ENCODE assay signal across 8 cellular contexts in the genomic region with DNA sequence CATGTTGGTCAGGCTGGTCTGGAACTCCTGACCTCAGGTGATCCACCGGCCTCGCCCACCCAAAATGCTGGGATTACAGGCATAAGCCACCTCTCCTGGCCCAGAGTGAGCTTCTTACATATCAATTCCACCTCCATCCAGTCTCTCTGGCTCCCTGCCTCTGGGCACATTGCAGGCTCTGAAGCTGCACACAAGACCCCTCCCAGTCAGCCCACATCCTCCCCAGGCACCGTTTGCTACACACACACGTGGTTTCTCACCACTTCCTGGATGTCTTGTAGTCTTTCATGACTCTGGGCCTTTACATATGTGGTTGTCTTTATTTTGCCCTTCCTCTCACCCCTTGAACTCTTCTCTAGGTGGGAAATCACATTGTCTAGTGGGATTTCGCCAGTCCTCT.
DNase-seq lines count a peak whose midpoint lies in the region; ATAC-seq and TF ChIP-seq lines count a peak whose summit lies in the region.

No MANE protein-coding gene starts in this region.

- H3K14ac ChIP-seq in mesenchymal stem cell (ENCODE audit: low read length in 2 of 2) = no peak overlapping the region

- H3K27me3 Mint-ChIP-seq in naive thymus-derived CD8-positive, alpha-beta T cell = peaks cover 0 to 1% (median 0%) of the 10 kb centered on the region in 5 donors
- H3K27me3 Mint-ChIP-seq in mesothelial cell of epicardium (ENCODE audit: low read depth) = no peaks in the 10 kb centered on the region

- no peak for TF ChIP-seq CTCF in RWPE2 (IDR thresholded peaks at IDR 0.05; ENCODE audit: poor library complexity, severe bottlenecking)
- TF ChIP-seq CTCF in upper lobe of right lung (IDR thresholded peaks at IDR 0.05) = no peak
- no peak for TF ChIP-seq CTCF in mesothelial cell of epicardium (IDR thresholded peaks at IDR 0.05; ENCODE audit: unreplicated experiment)

- no peak overlapping the region for H3K23ac ChIP-seq in mesenchymal stem cell (ENCODE audit: low read length in 2 of 2)

- H3K4me3 Mint-ChIP-seq in naive thymus-derived CD8-positive, alpha-beta T cell = peak overlapping the region; percentile 67 to 86 (median 82)
- no peak overlapping the region for H3K4me3 Mint-ChIP-seq in mesothelial cell of epicardium

- H3K27me3 ChIP-seq in RWPE2 (ENCODE audit: insufficient read depth, poor library complexity, severe bottlenecking) = no peaks in the 10 kb centered on the region
- no peaks in the 10 kb centered on the region for H3K27me3 ChIP-seq in upper lobe of right lung
- no peaks in the 10 kb centered on the region for H3K27me3 ChIP-seq in mesenchymal stem cell (ENCODE audit: control insufficient read depth in 1 of 2, insufficient read depth in 1 of 2, low read length in 2 of 2)

- H3K79me1 ChIP-seq in mesenchymal stem cell (replicated peaks; ENCODE audit: low read length, poor library complexity, severe bottlenecking) = no peaks in the 10 kb centered on the region

- no peak overlapping the region for H2BK12ac ChIP-seq in mesenchymal stem cell (ENCODE audit: low read length in 2 of 2)

- H3K36me3 ChIP-seq in RWPE2 (ENCODE audit: low read depth) (no peaks in the 10 kb centered on the region), upper lobe of right lung (no peaks in the 10 kb centered on the region), mesenchymal stem cell (ENCODE audit: control insufficient read depth in 1 of 2, insufficient read depth in 2 of 2, low read depth in 1 of 2, low read length in 2 of 2) (no peaks in the 10 kb centered on the region)

- H3K9me3 Mint-ChIP-seq in naive thymus-derived CD8-positive, alpha-beta T cell = peaks cover 0 to 3% (median 0%) of the 10 kb centered on the region in 9 donors
- no peaks in the 10 kb centered on the region for H3K9me3 Mint-ChIP-seq in mesothelial cell of epicardium

- 58% methylated on average over 5 of the region's 5 CpGs for WGBS in mesenchymal stem cell

- ATAC-seq in GM18867 (IDR thresholded peaks at IDR 0.05; ENCODE audit: unreplicated experiment) (peak; percentile 97), HG02973 (IDR thresholded peaks at IDR 0.05; ENCODE audit: unreplicated experiment) (peak; percentile 97), RWPE2 (ENCODE audit: low read depth) (peak; percentile 42; the same call in 1 of the 3 replicates), upper lobe of right lung (peak; percentile 90)
- ATAC-seq in naive thymus-derived CD8-positive, alpha-beta T cell = peak; percentile 97

- no peak overlapping the region for H3K18ac ChIP-seq in mesenchymal stem cell (ENCODE audit: low read depth in 1 of 2, low read length in 2 of 2)

- H3K4ac ChIP-seq in mesenchymal stem cell (ENCODE audit: low read depth in 1 of 2, low read length in 2 of 2) = no peak overlapping the region

- no peak overlapping the region for H3K4me2 ChIP-seq in mesenchymal stem cell (ENCODE audit: low read length, poor library complexity, severe bottlenecking)

- POLR2A ChIA-PET in naive thymus-derived CD8-positive, alpha-beta T cell (lab: Charles Lee) = interaction anchor here (0.5 to 1.0 kb wide), 3 partner anchors 12 to 354 kb away, joined by 3 to 5 read pairs (median 5); partner anchors contain the start of gene RBBP8

- no peak overlapping the region for H3K27ac ChIP-seq in RWPE2 (ENCODE audit: poor library complexity, severe bottlenecking)
- H3K27ac ChIP-seq in upper lobe of right lung = no peak overlapping the region
- H3K27ac ChIP-seq in mesenchymal stem cell (ENCODE audit: low read length, poor library complexity, severe bottlenecking) = no peak overlapping the region

- no peaks in the 10 kb centered on the region for H3K9me3 ChIP-seq in RWPE2 (ENCODE audit: severe bottlenecking)
- H3K9me3 ChIP-seq in upper lobe of right lung = no peaks in the 10 kb centered on the region
- no peaks in the 10 kb centered on the region for H3K9me3 ChIP-seq in mesenchymal stem cell (ENCODE audit: control insufficient read depth, low read length)

- H2BK5ac ChIP-seq in mesenchymal stem cell (ENCODE audit: low read depth, low read length, poor library complexity, severe bottlenecking) = no peak overlapping the region

- H3K9ac ChIP-seq in mesenchymal stem cell (ENCODE audit: low read length) = no peak overlapping the region

- no peak overlapping the region for H4K91ac ChIP-seq in mesenchymal stem cell (ENCODE audit: low read length)

- no peak overlapping the region for H2BK15ac ChIP-seq in mesenchymal stem cell (ENCODE audit: low read depth, poor library complexity, severe bottlenecking)

- peaks cover 0 to 5% (median 0%) of the 10 kb centered on the region in 3 donors for H3K36me3 Mint-ChIP-seq in naive thymus-derived CD8-positive, alpha-beta T cell
- H3K36me3 Mint-ChIP-seq in mesothelial cell of epicardium = no peaks in the 10 kb centered on the region

- peak overlapping the region; percentile 33 to 93 (median 86) for H3K27ac Mint-ChIP-seq in naive thymus-derived CD8-positive, alpha-beta T cell
- no peak overlapping the region for H3K27ac Mint-ChIP-seq in mesothelial cell of epicardium

- H4K8ac ChIP-seq in mesenchymal stem cell (ENCODE audit: low read length) = no peak overlapping the region

- no peak overlapping the region for H2AFZ ChIP-seq in mesenchymal stem cell (ENCODE audit: low read depth, low read length)

- H2AK5ac ChIP-seq in mesenchymal stem cell (ENCODE audit: low read length, severe bottlenecking) = no peak overlapping the region

- H3K4me3 ChIP-seq in RWPE2 (ENCODE audit: severe bottlenecking) = no peak overlapping the region
- no peak overlapping the region for H3K4me3 ChIP-seq in upper lobe of right lung
- H3K4me3 ChIP-seq in mesenchymal stem cell (ENCODE audit: insufficient read depth in 1 of 2, low read depth in 1 of 2, low read length in 2 of 2) = no peak overlapping the region

- H3K4me1 Mint-ChIP-seq in naive thymus-derived CD8-positive, alpha-beta T cell = peaks cover 35 to 68% (median 61%) of the 10 kb centered on the region in 4 donors
- no peaks in the 10 kb centered on the region for H3K4me1 Mint-ChIP-seq in mesothelial cell of epicardium

- H2BK120ac ChIP-seq in mesenchymal stem cell (ENCODE audit: low read depth, low read length) = no peak overlapping the region

- DNase-seq in RWPE2 (ENCODE audit: low spot score) = no peak
- peak; percentile 89 for DNase-seq in activated effector memory CD4-positive, alpha-beta T cell treated with anti-CD3 and anti-CD28 coated beads, Interleukin-2, amount 50 U/mL, for 16 hours
- DNase-seq in naive thymus-derived CD8-positive, alpha-beta T cell = peak; percentile 52 to 94 (median 86)
- peak; percentile 73 for DNase-seq in upper lobe of right lung
- no peak for DNase-seq in mesenchymal stem cell
- no peak for DNase-seq in mesothelial cell of epicardium (ENCODE audit: low spot score in 2 of 2, unreplicated experiment in 2 of 2)

- intact Hi-C loops in upper lobe of right lung (cut with DNase I) = no loop called here

- H3K4me1 ChIP-seq in RWPE2 (ENCODE audit: insufficient read depth, poor library complexity, severe bottlenecking) (no peaks in the 10 kb centered on the region), upper lobe of right lung (peaks cover 10% of the 10 kb centered on the region), mesenchymal stem cell (ENCODE audit: control insufficient read depth, insufficient read depth, low read depth, low read length) (no peaks in the 10 kb centered on the region)

Comparison
In these comparisons a context has a peak if more than half of its experiments do, and no peak if none do; other contexts are left out.
1. ATAC-seq: peak in every context shown above with its lines; median percentile 97 in GM18867; 97 in HG02973; 97 in naive thymus-derived CD8-positive, alpha-beta T cell; 90 in upper lobe of right lung; 42 in RWPE2.
2. DNase-seq: peak in activated effector memory CD4-positive, alpha-beta T cell treated with anti-CD3 and anti-CD28 coated beads, Interleukin-2, amount 50 U/mL, for 16 hours (single experiment), naive thymus-derived CD8-positive, alpha-beta T cell (10 of 10) and upper lobe of right lung (single experiment); none in RWPE2 (single experiment), mesenchymal stem cell (single experiment) and mesothelial cell of epicardium (0 of 2).